Comparison of ENCODE assay signal across 9 cellular contexts in the genomic region with DNA sequence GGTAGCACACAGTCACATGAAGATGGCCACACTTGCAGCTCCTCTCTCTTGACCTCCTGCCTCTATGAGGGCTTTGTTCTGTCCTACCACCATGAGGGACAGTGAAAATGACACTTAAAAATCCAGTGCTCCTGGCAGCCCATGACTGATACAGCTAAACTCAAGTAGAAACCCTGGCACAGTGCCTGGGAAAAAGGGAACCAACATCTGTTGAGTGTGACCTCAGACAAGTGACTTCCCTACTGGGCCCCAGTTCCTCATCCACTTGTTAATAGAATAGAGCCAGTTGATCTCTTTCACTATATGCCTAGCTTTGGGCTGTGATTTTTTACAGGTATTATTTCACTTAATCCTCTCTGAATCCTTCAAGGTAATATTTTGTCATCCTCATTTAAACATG. TPM values are rescaled to one million over a fixed set of nuclear protein-coding genes. Genes with fewer than 3 reads are reported as not detected.
DNase-seq lines count a peak whose midpoint lies in the region; ATAC-seq lines count a peak whose summit lies in the region.
"Had no signal": no experiment of that assay in that cellular context is flagged by ENCODE, and none has a peak within 500 bp of the region (broad histone marks: within the 10 kb centered on the region; RNA-seq: fewer than 3 reads in every experiment).

No MANE protein-coding gene starts in this region.

- H2BK12ac ChIP-seq in trophoblast cell (ENCODE audit: low read length) = no peak overlapping the region

- H3K9ac ChIP-seq in trophoblast cell (ENCODE audit: low read length) = no peak overlapping the region

- no peaks in the 10 kb centered on the region for H3K4me1 ChIP-seq in trophoblast cell (ENCODE audit: control insufficient read depth in 1 of 2, insufficient read depth in 2 of 2, low read length in 2 of 2)

- no peak overlapping the region for H3K18ac ChIP-seq in trophoblast cell (ENCODE audit: low read length)

- no peak overlapping the region for H3K27ac ChIP-seq in trophoblast cell (ENCODE audit: low read depth, low read length)

- no peak overlapping the region for H2AFZ ChIP-seq in trophoblast cell (ENCODE audit: insufficient read depth, low read length, poor library complexity)

- no peak overlapping the region for H2BK5ac ChIP-seq in trophoblast cell (ENCODE audit: low read depth, low read length, poor library complexity)

- DNase-seq in GDM1 (lab: John Stamatoyannopoulos, UW) = peak; percentile 46
- peak; percentile 27 for DNase-seq in NCI-H2107 (lab: John Stamatoyannopoulos, UW)
- peak; percentile 3 for DNase-seq in cerebellar cortex (ENCODE audit: low spot score)
- peak; percentile 27 to 41 for DNase-seq in trophoblast cell
- DNase-seq in kidney glomerular epithelial cell (lab: John Stamatoyannopoulos, UW) = no peak
- DNase-seq in effector CD4-positive, alpha-beta T cell = no peak
- DNase-seq in dedifferentiated amniotic fluid mesenchymal stem cell (ENCODE audit: extremely low spot score) = no peak
- DNase-seq: NCI-H1048 had no signal

- no peak overlapping the region for H4K8ac ChIP-seq in trophoblast cell (ENCODE audit: low read depth, low read length)

- no peak overlapping the region for H3K4ac ChIP-seq in trophoblast cell (ENCODE audit: low read depth, low read length)

- H3K14ac ChIP-seq in trophoblast cell (ENCODE audit: low read length) = no peak overlapping the region

- H3K27me3 ChIP-seq in trophoblast cell (ENCODE audit: insufficient read depth, low read length) = no peaks in the 10 kb centered on the region

- no peaks in the 10 kb centered on the region for H3K79me1 ChIP-seq in trophoblast cell (ENCODE audit: low read length)

- H3K9me3 ChIP-seq in trophoblast cell (ENCODE audit: insufficient read depth, low read depth, low read length) = no peaks in the 10 kb centered on the region

- H3K4me3 ChIP-seq in trophoblast cell (ENCODE audit: low read depth, low read length) = no peak overlapping the region

- no peak overlapping the region for H2BK120ac ChIP-seq in trophoblast cell (ENCODE audit: insufficient read depth, low read length, poor library complexity)

- H3K79me2 ChIP-seq in trophoblast cell (ENCODE audit: control insufficient read depth, insufficient read depth, low read length, poor library complexity) = no peaks in the 10 kb centered on the region

- H4K12ac ChIP-seq in trophoblast cell (ENCODE audit: low read depth, low read length) = no peak overlapping the region

- no peak overlapping the region for H4K91ac ChIP-seq in trophoblast cell (ENCODE audit: low read depth, low read length)

- no peak for ATAC-seq in GM19035 (IDR thresholded peaks at IDR 0.05; ENCODE audit: unreplicated experiment)

- no peak overlapping the region for H3K23ac ChIP-seq in trophoblast cell (ENCODE audit: low read length)

- no peaks in the 10 kb centered on the region for H3K36me3 ChIP-seq in trophoblast cell (ENCODE audit: control insufficient read depth in 1 of 2, insufficient read depth in 2 of 2, low read length in 2 of 2)

- no peak overlapping the region for H3K4me2 ChIP-seq in trophoblast cell (ENCODE audit: low read length)

- H2AK5ac ChIP-seq in trophoblast cell (ENCODE audit: low read length) = no peak overlapping the region

RNA-seq across cellular contexts. Expression of gene GUCY2C, which starts 4.8 kb away (rescaled TPM):
- 0.03 TPM in 2 replicates for polyA plus RNA-seq in trophoblast cell (2013)

Comparison
In these comparisons a context has a peak if more than half of its experiments do, and no peak if none do; other contexts are left out.
1. DNase-seq: peak in GDM1 (single experiment), NCI-H2107 (single experiment), cerebellar cortex (single experiment) and trophoblast cell (2 of 2); none in kidney glomerular epithelial cell (single experiment), effector CD4-positive, alpha-beta T cell (single experiment) and dedifferentiated amniotic fluid mesenchymal stem cell (single experiment).